In the genomic region with DNA sequence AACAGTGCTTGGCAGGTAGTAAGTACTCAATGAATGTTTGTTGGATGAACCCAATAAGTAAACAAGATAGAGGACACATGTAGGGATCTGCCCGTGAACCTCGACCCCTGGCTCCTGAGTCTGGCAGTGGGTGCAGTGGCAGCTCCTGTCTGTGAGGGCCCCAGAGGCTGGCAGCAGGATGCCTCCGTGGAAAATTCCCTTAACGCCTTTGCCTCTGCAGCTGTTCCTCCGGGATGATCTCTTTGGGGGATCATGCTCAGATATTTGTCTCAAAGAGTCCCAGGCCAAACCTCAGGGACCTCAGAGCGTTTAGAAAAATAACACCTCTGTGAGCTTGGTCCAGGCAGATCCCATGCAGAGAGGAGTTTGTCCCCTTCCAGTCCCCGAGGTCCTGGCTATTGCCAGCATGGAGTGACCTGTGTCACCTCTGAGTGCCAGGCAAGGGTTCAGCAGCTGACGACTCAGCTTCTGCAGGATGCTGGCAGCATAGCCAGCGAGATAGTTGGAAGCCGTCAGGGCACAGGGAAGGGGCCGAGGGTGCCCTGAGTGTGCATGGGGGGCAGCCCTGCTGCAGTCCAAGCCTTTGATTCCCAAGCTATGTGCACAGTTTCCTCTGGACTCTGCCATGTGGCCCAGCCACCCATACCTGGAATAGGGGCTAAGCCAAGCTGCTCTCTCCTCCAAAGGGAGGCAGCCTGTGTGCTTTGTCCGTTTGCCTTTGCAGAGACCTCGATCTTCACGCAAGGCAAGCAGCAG, we compare ENCODE assay signal across 15 cellular contexts. TPM values are rescaled to one million over a fixed set of nuclear protein-coding genes. Genes with fewer than 3 reads are reported as not detected.
DNase-seq lines count a peak whose midpoint lies in the region; TF ChIP-seq lines count a peak whose summit lies in the region.
"Had no signal": no experiment of that assay in that cellular context is flagged by ENCODE, and none has a peak within 500 bp of the region (broad histone marks: within the 10 kb centered on the region; RNA-seq: fewer than 3 reads in every experiment).

No MANE protein-coding gene starts in this region.

- H3K27ac ChIP-seq in hepatocyte (no peak overlapping the region), neuronal stem cell (replicated peaks; ENCODE audit: low read length) (no peak overlapping the region)
- H3K27ac ChIP-seq: ascending aorta, lower lobe of right lung had no signal

- no peak for DNase-seq in AG10803 (ENCODE audit: low read depth)
- DNase-seq in adipocyte (ENCODE audit: low read depth): no peak
- no peak for DNase-seq in hepatocyte (ENCODE audit: low spot score)
- no peak for DNase-seq in neuronal stem cell (ENCODE audit: low spot score)
- no peak for DNase-seq in middle frontal gyrus (ENCODE audit: extremely low spot score, low spot score)
- DNase-seq in KBM-7: no peak
- no peak for DNase-seq in NK-92 (lab: John Stamatoyannopoulos, UW; ENCODE audit: unreplicated experiment)
- DNase-seq in activated CD4-positive, CD25-positive, alpha-beta regulatory T cell (lab: John Stamatoyannopoulos, UW): no peak
- DNase-seq: ACHN, activated B cell treated with CpG ODN at 0.5 μM for 24 hours, activated gamma-delta T cell, COR-L47, lower lobe of right lung had no signal

- no peaks in the 10 kb centered on the region for H3K79me2 ChIP-seq in hepatocyte

- H3K9ac ChIP-seq in adipocyte (ENCODE audit: low read length) (no peak overlapping the region), neuronal stem cell (ENCODE audit: low read depth, low read length, poor library complexity) (peak overlapping the region; percentile 51)

- in situ Hi-C loops in KBM-7 (cut with MboI; ENCODE audit: low pct_unique_long_range_greater_than_20kb, low sequenced_read_pairs): no loop called here

- no peaks in the 10 kb centered on the region for H3K9me2 ChIP-seq in hepatocyte (replicated peaks; ENCODE audit: insufficient read depth)

- H3K4me1 ChIP-seq in adipocyte (ENCODE audit: control insufficient read depth, insufficient read depth, low read length) (peaks cover 17% of the 10 kb centered on the region), hepatocyte (ENCODE audit: insufficient read depth) (peaks cover 13% of the 10 kb centered on the region), neuronal stem cell (ENCODE audit: control insufficient read depth in 2 of 2, insufficient read depth in 1 of 2, low read depth in 1 of 2, low read length in 2 of 2) (peaks cover 22 to 25% of the 10 kb centered on the region in 2 donors)

- peak overlapping the region; percentile 96 for H2BK12ac ChIP-seq in neuronal stem cell (ENCODE audit: low read length)

- H3K23ac ChIP-seq in neuronal stem cell (ENCODE audit: low read depth, low read length, poor library complexity): no peak overlapping the region

- peak overlapping the region; percentile 77 for H3K4me2 ChIP-seq in hepatocyte
- no peak overlapping the region for H3K4me2 ChIP-seq in neuronal stem cell (ENCODE audit: insufficient read depth, low read length, poor library complexity, severe bottlenecking)

- peak overlapping the region; percentile 78 for H4K8ac ChIP-seq in neuronal stem cell (ENCODE audit: low read depth, low read length)

- no peaks in the 10 kb centered on the region for H3K79me1 ChIP-seq in neuronal stem cell (ENCODE audit: low read depth, low read length)

- no peak overlapping the region for H3K14ac ChIP-seq in neuronal stem cell (ENCODE audit: low read length)

- no peaks in the 10 kb centered on the region for H3K9me3 ChIP-seq in adipocyte (ENCODE audit: control insufficient read depth, low read length)
- no peaks in the 10 kb centered on the region for H3K9me3 ChIP-seq in hepatocyte (ENCODE audit: low read depth)
- H3K9me3 ChIP-seq in neuronal stem cell (replicated peaks in 1 of 2; ENCODE audit: control insufficient read depth in 2 of 2, insufficient read depth in 1 of 2, low read depth in 1 of 2, low read length in 2 of 2): no peaks in the 10 kb centered on the region
- H3K9me3 ChIP-seq: ascending aorta, lower lobe of right lung had no signal

- peak overlapping the region; percentile 26 for H3K4ac ChIP-seq in neuronal stem cell (ENCODE audit: low read length)

- H4K91ac ChIP-seq in neuronal stem cell (ENCODE audit: low read depth, low read length, poor library complexity): no peak overlapping the region

- peak overlapping the region; percentile 47; the same call in 1 of the 2 replicates for H3K4me3 ChIP-seq in AG10803 (ENCODE audit: low read length)
- H3K4me3 ChIP-seq in adipocyte (ENCODE audit: low read length): peak overlapping the region; percentile 63
- H3K4me3 ChIP-seq in hepatocyte: no peak overlapping the region
- peak overlapping the region in 1 of 2 donors; percentile 41 for H3K4me3 ChIP-seq in neuronal stem cell (ENCODE audit: low read length in 2 of 2)

- H2AK5ac ChIP-seq in neuronal stem cell (ENCODE audit: low read depth, low read length): peak overlapping the region; percentile 82

- H2AFZ ChIP-seq in hepatocyte (no peak overlapping the region), neuronal stem cell (ENCODE audit: low read length) (peak overlapping the region; percentile 91)

- H4K20me1 ChIP-seq in hepatocyte (ENCODE audit: insufficient read depth, poor library complexity, severe bottlenecking): no peaks in the 10 kb centered on the region

- WGBS in hepatocyte (ENCODE audit: low lambda C conversion rate, missing lambda C conversion rate): 51% methylated on average over 14 of the region's 14 CpGs
- WGBS in neuronal stem cell (ENCODE audit: extremely low coverage in 2 of 2, insufficient read length in 2 of 2, insufficient replicate concordance in 1 of 2), 2 donors: no CpG with 5 or more reads among the region's 14 CpGs

- H3K18ac ChIP-seq in neuronal stem cell (ENCODE audit: low read length): peak overlapping the region; percentile 86

- H2BK120ac ChIP-seq in neuronal stem cell (ENCODE audit: low read depth, low read length): no peak overlapping the region

- H2BK15ac ChIP-seq in neuronal stem cell (ENCODE audit: low read length): peak overlapping the region; percentile 95

- no peaks in the 10 kb centered on the region for H3K36me3 ChIP-seq in adipocyte (ENCODE audit: control insufficient read depth, insufficient read depth, low read length, severe bottlenecking)
- H3K36me3 ChIP-seq in hepatocyte (replicated peaks; ENCODE audit: insufficient read depth, low read depth): no peaks in the 10 kb centered on the region
- H3K36me3 ChIP-seq in neuronal stem cell (replicated peaks in 1 of 2; ENCODE audit: control insufficient read depth in 2 of 2, insufficient read depth in 2 of 2, low read length in 2 of 2): no peaks in the 10 kb centered on the region
- H3K36me3 ChIP-seq: ascending aorta, lower lobe of right lung had no signal

- H2BK5ac ChIP-seq in neuronal stem cell (ENCODE audit: low read length): no peak overlapping the region

- no peak for TF ChIP-seq CTCF in AG10803 (conservative IDR thresholded peaks at IDR 0.05; ENCODE audit: low read length)
- no peak for TF ChIP-seq CTCF in hepatocyte (IDR thresholded peaks at IDR 0.05; ENCODE audit: poor library complexity)

- H3K27me3 ChIP-seq in adipocyte (replicated peaks; ENCODE audit: control insufficient read depth, insufficient read depth, low read length) (peaks cover 10% of the 10 kb centered on the region), hepatocyte (no peaks in the 10 kb centered on the region), neuronal stem cell (ENCODE audit: control insufficient read depth in 3 of 3, insufficient read depth in 3 of 3, low read depth in 1 of 3, low read length in 3 of 3) (peaks cover 0 to 29% (median 0%) of the 10 kb centered on the region in 3 experiments)
- H3K27me3 ChIP-seq: ascending aorta had no signal

RNA-seq across cellular contexts. Expression of gene MCHR1, which starts 0.6 kb away (rescaled TPM):
- total RNA-seq in hepatocyte: 0.50 and 1.1 TPM in 2 replicates
- polyA plus RNA-seq in hepatocyte: 1.1 TPM in 1 of 2 replicates, not detected in the other
- 0.18 TPM for polyA plus RNA-seq in neuronal stem cell (2013, experiment 1 of 2)
- polyA plus RNA-seq in neuronal stem cell (2013, experiment 2 of 2): 0.18 TPM
- total RNA-seq: activated B cell treated with CpG ODN at 0.5 μM for 24 hours; ascending aorta; lower lobe of right lung; T-helper 1 cell treated with Interleukin-12 subunit alpha and Interleukin-12 subunit beta and Interleukin-4 antibody, amounts not matched to agents 30 ng/mL and 1 ng/mL, for 36 hours had no signal

RNA-seq across cellular contexts. Expression of gene MRTFA, which starts 42.2 kb away (rescaled TPM):
- 16.7 and 29.7 TPM in 2 replicates for total RNA-seq in hepatocyte
- polyA plus RNA-seq in hepatocyte: 19.0 and 20.9 TPM in 2 replicates
- 19.7 TPM for polyA plus RNA-seq in neuronal stem cell (2013, experiment 1 of 2)
- 18.6 TPM for polyA plus RNA-seq in neuronal stem cell (2013, experiment 2 of 2)
